8 cellular contexts compared by ENCODE assay signal in genomic region chr7:55573234-55573504, GRCh38. TPM values are rescaled to one million over a fixed set of nuclear protein-coding genes. Genes with fewer than 3 reads are reported as not detected.
A peak's percentile ranks its signal among the peaks of the same experiment; 100 is the strongest.
DNase-seq lines count a peak whose midpoint lies in the region; ATAC-seq lines count a peak whose summit lies in the region.

No MANE protein-coding gene starts in this region.

- peak overlapping the region; percentile 82 to 93 (median 87) for H3K4me3 Mint-ChIP-seq in T-cell
- H3K4me3 Mint-ChIP-seq in stimulated activated memory B cell treated with anti-CD40 and anti-IgM and Interleukin-4, amounts not matched to agents 10 μg/mL and 1 μg/mL and 100 μg/mL, for 72 hours, result peak overlapping the region; percentile 81

- H3K9me3 Mint-ChIP-seq in T-cell, result no peaks in the 10 kb centered on the region
- H3K9me3 Mint-ChIP-seq in stimulated activated memory B cell treated with anti-CD40 and anti-IgM and Interleukin-4, amounts not matched to agents 10 μg/mL and 1 μg/mL and 100 μg/mL, for 72 hours, result no peaks in the 10 kb centered on the region

- no peaks in the 10 kb centered on the region for H3K9me3 ChIP-seq in right cardiac atrium (ENCODE audit: control insufficient read depth, low read length)

- peak overlapping the region; percentile 93 to 94 for H3K27ac Mint-ChIP-seq in T-cell
- H3K27ac Mint-ChIP-seq in stimulated activated memory B cell treated with anti-CD40 and anti-IgM and Interleukin-4, amounts not matched to agents 10 μg/mL and 1 μg/mL and 100 μg/mL, for 72 hours, result peak overlapping the region; percentile 66

- POLR2A ChIA-PET in T-cell (lab: Charles Lee), result interaction anchor here in 1 of 2 donors (1.4 kb wide), 1 partner anchor 39 kb away, joined by 5 read pairs; no protein-coding TSS in a partner anchor

- intact Hi-C loops in right cardiac atrium (cut with DNase I), result loop anchor here in 1 of 4 donors (2.0 kb wide), 1 partner anchor 22 kb away; no protein-coding TSS in a partner anchor

- H3K4me1 ChIP-seq in right cardiac atrium (ENCODE audit: control insufficient read depth, insufficient read depth, low read length), result peaks cover 18% of the 10 kb centered on the region

- DNase-seq in NCI-H748 (lab: John Stamatoyannopoulos, UW; ENCODE audit: unreplicated experiment) (peak; percentile 55), NCI-H748 treated with DMSO at 0.1 percent for 48 hours (lab: John Stamatoyannopoulos, UW) (no peak), T-cell (no peak), right cardiac atrium (no peak), HK-2 (ENCODE audit: unreplicated experiment) (no peak), NCI-H128 (lab: John Stamatoyannopoulos, UW; ENCODE audit: unreplicated experiment) (no peak)

- H3K4me1 Mint-ChIP-seq in T-cell, result peaks cover 51 to 57% (median 57%) of the 10 kb centered on the region in 3 donors
- peaks cover 45% of the 10 kb centered on the region for H3K4me1 Mint-ChIP-seq in stimulated activated memory B cell treated with anti-CD40 and anti-IgM and Interleukin-4, amounts not matched to agents 10 μg/mL and 1 μg/mL and 100 μg/mL, for 72 hours

- WGBS in right cardiac atrium, result 52% methylated on average over 6 of the region's 6 CpGs

- H3K27ac ChIP-seq in right cardiac atrium (ENCODE audit: low read length), result peak overlapping the region; percentile 15

- H3K36me3 Mint-ChIP-seq in T-cell, result no peaks in the 10 kb centered on the region
- peaks cover 12% of the 10 kb centered on the region for H3K36me3 Mint-ChIP-seq in stimulated activated memory B cell treated with anti-CD40 and anti-IgM and Interleukin-4, amounts not matched to agents 10 μg/mL and 1 μg/mL and 100 μg/mL, for 72 hours

- no peaks in the 10 kb centered on the region for H3K27me3 Mint-ChIP-seq in T-cell
- no peaks in the 10 kb centered on the region for H3K27me3 Mint-ChIP-seq in stimulated activated memory B cell treated with anti-CD40 and anti-IgM and Interleukin-4, amounts not matched to agents 10 μg/mL and 1 μg/mL and 100 μg/mL, for 72 hours

- no peaks in the 10 kb centered on the region for H3K27me3 ChIP-seq in right cardiac atrium (ENCODE audit: control insufficient read depth, insufficient read depth)

- CTCF ChIA-PET in T-cell (lab: Charles Lee), result interaction anchor here in 1 of 2 donors (0.6 to 1.2 kb wide), 2 partner anchors 20 to 815 kb away, joined by 3 read pairs; no protein-coding TSS in a partner anchor

- no peak for ATAC-seq in T-cell (replicated peaks in 1 of 4)
- no peak for ATAC-seq in right cardiac atrium
- no peak for ATAC-seq in stimulated activated memory B cell treated with anti-CD40 and anti-IgM and Interleukin-4, amounts not matched to agents 10 μg/mL and 1 μg/mL and 100 μg/mL, for 72 hours
- no peak for ATAC-seq in HG03565 (IDR thresholded peaks at IDR 0.05; ENCODE audit: unreplicated experiment)

- peak overlapping the region; percentile 97 for H3K4me3 ChIP-seq in right cardiac atrium (ENCODE audit: low read length)

RNA-seq across cellular contexts. Expression of gene VOPP1, which starts 0.9 kb away (rescaled TPM):
- total RNA-seq in T-cell (100 to 1,000 TPM in 1 of 5 donors, 10 to 100 TPM in 4; 84.0 to 106 (median 94.8) TPM), right cardiac atrium (10 to 100 TPM; 19.0 to 21.8 (median 21.0) TPM)
- 12.7 TPM for polyA plus RNA-seq in right cardiac atrium
